Comparison of ENCODE assay signal across 7 cellular contexts in genomic region chr5:152532714-152533113, GRCh38.
DNase-seq lines count a peak whose midpoint lies in the region; ATAC-seq and TF ChIP-seq lines count a peak whose summit lies in the region.

No MANE protein-coding gene starts in this region.

- H3K4me3 ChIP-seq in KMS-11 (IDR thresholded peaks at IDR 0.05; ENCODE audit: insufficient read depth, low read depth, low read length), result no peak overlapping the region
- H3K4me3 ChIP-seq in fibroblast of pulmonary artery (replicated peaks; ENCODE audit: low read depth, low read length), result no peak overlapping the region

- H3K79me2 ChIP-seq in KMS-11 (ENCODE audit: insufficient read depth, low read depth), result no peaks in the 10 kb centered on the region

- no peak overlapping the region for H2AFZ ChIP-seq in KMS-11 (ENCODE audit: low read depth)

- TF ChIP-seq CTCF in KMS-11 (conservative IDR thresholded peaks at IDR 0.05; ENCODE audit: low read depth, low read length) (peak; percentile 71), fibroblast of pulmonary artery (IDR thresholded peaks at IDR 0.05; ENCODE audit: low read length, missing control alignments) (peak; percentile 48)

- no peak overlapping the region for H3K9ac ChIP-seq in KMS-11

- H4K20me1 ChIP-seq in KMS-11 (ENCODE audit: insufficient read depth), result no peaks in the 10 kb centered on the region

- peaks cover 6% of the 10 kb centered on the region for H3K4me1 ChIP-seq in KMS-11 (ENCODE audit: low read depth, poor library complexity, severe bottlenecking)

- H3K4me2 ChIP-seq in KMS-11, result no peak overlapping the region

- peak; percentile 16 for DNase-seq in GM04503 (ENCODE audit: low read depth)
- DNase-seq in RPMI8226, result peak; percentile 51
- peak; percentile 74 for DNase-seq in fibroblast of pulmonary artery (ENCODE audit: low read depth)
- peak; percentile 58 for DNase-seq in putamen (ENCODE audit: low spot score)
- no peak for DNase-seq in stimulated activated CD4-positive, alpha-beta T cell treated with anti-CD3 and anti-CD28 coated beads, Interleukin-1b, Interleukin-23, amount 100 ng/mL, for 48 hours

- no peaks in the 10 kb centered on the region for H3K36me3 ChIP-seq in KMS-11 (ENCODE audit: insufficient read depth)

- H3K27ac ChIP-seq in KMS-11, result no peak overlapping the region

- H3K27me3 ChIP-seq in KMS-11 (ENCODE audit: insufficient read depth, low read depth), result no peaks in the 10 kb centered on the region

- ATAC-seq in HG03175 (IDR thresholded peaks at IDR 0.05; ENCODE audit: unreplicated experiment), result no peak
